ENCODE assay signal across 15 cellular contexts in the genomic region with DNA sequence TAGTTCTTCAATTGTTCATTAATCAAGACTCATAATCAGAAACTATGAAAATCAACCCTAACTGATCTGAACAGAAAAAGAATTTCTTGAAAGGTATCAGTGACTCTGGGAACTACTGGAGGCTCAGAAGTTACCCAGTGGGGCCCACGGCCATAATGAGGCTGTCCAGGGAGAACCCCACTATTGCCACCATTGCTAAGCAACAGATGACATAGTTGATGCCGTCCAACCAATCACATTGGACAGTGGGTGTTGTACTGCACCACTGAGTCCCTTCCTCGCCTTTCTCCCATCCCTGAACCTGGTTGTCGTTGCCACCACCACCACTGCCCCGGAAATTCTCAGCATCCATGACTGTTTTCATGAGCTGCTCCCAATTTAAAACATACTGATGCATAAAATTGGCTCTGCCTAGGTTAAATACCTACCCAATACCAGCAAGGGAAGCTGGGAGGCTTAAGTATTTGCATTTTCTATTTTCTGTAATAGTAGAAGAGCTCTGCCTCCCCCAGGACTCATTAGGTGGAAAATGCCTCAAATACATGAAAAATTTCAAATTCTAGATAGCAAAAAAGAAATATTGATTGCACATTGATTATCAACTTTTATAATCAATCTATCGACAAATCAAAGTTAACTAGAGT. TPM values are rescaled to one million over a fixed set of nuclear protein-coding genes. Genes with fewer than 3 reads are reported as not detected.
A peak's percentile ranks its signal among the peaks of the same experiment; 100 is the strongest.
DNase-seq lines count a peak whose midpoint lies in the region; ATAC-seq lines count a peak whose summit lies in the region.
"Had no signal": no experiment of that assay in that cellular context is flagged by ENCODE, and none has a peak within 500 bp of the region (broad histone marks: within the 10 kb centered on the region; RNA-seq: fewer than 3 reads in every experiment).

No MANE protein-coding gene starts in this region.

- peaks cover 3% of the 10 kb centered on the region for H3K36me3 Mint-ChIP-seq in activated naive CD4-positive, alpha-beta T cell treated with anti-CD3 and anti-CD28 coated beads, Interleukin-2, amount 10 ng/mL, durations not matched to agents 7 days and 5 days
- H3K36me3 Mint-ChIP-seq in immature natural killer cell, result peaks cover 0 to 7% (median 0%) of the 10 kb centered on the region in 3 donors

- no peak overlapping the region for H3K4me3 Mint-ChIP-seq in activated naive CD4-positive, alpha-beta T cell treated with anti-CD3 and anti-CD28 coated beads, Interleukin-2, amount 10 ng/mL, durations not matched to agents 7 days and 5 days
- no peak overlapping the region for H3K4me3 Mint-ChIP-seq in immature natural killer cell
- H3K4me3 Mint-ChIP-seq: activated CD4-positive, alpha-beta T cell treated with anti-CD3 and anti-CD28 coated beads, Interleukin-2, amount 10 ng/mL, durations not matched to agents 24 days and 14 days; CD4-positive, alpha-beta T cell; dendritic cell treated with granulocyte-macrophage colony-stimulating factor and Interleukin-4, amounts not matched to agents 40 ng/mL and 50 ng/mL, for 4 days; T-helper 1 cell treated with Interleukin-12 subunit alpha and Interleukin-12 subunit beta and Interleukin-4 antibody, amounts not matched to agents 30 μg/mL and 1 μg/mL, for 36 hours had no signal

- peak; percentile 18 for DNase-seq in myocyte (ENCODE audit: low read depth)
- DNase-seq in activated naive CD4-positive, alpha-beta T cell treated with anti-CD3 and anti-CD28 coated beads, Interleukin-2, amount 10 ng/mL, durations not matched to agents 7 days and 5 days, result no peak
- no peak for DNase-seq in HuH-7 (ENCODE audit: low spot score)
- no peak for DNase-seq in NCI-H510A treated with DMSO at 0.1 percent for 48 hours (lab: John Stamatoyannopoulos, UW)
- DNase-seq in immature natural killer cell, result no peak
- DNase-seq: activated CD4-positive, alpha-beta T cell treated with anti-CD3 and anti-CD28 coated beads, Interleukin-2, amount 10 ng/mL, durations not matched to agents 24 days and 14 days; aorta; CD4-positive, alpha-beta T cell; NCI-H2227 treated with DMSO at 0.1 percent for 48 hours; ovary had no signal

- H3K27me3 Mint-ChIP-seq in activated naive CD4-positive, alpha-beta T cell treated with anti-CD3 and anti-CD28 coated beads, Interleukin-2, amount 10 ng/mL, durations not matched to agents 7 days and 5 days, result peaks cover 47% of the 10 kb centered on the region
- H3K27me3 Mint-ChIP-seq in immature natural killer cell (ENCODE audit: low read depth in 3 of 3), result peaks cover 5 to 24% (median 7%) of the 10 kb centered on the region in 3 donors

- CTCF ChIA-PET in activated naive CD4-positive, alpha-beta T cell treated with anti-CD3 and anti-CD28 coated beads, Interleukin-2, amount 10 ng/mL, durations not matched to agents 7 days and 5 days (lab: Charles Lee), result no interaction called here

- peaks cover 2% of the 10 kb centered on the region for H3K9me3 Mint-ChIP-seq in activated naive CD4-positive, alpha-beta T cell treated with anti-CD3 and anti-CD28 coated beads, Interleukin-2, amount 10 ng/mL, durations not matched to agents 7 days and 5 days
- H3K9me3 Mint-ChIP-seq in immature natural killer cell, result no peaks in the 10 kb centered on the region
- H3K9me3 Mint-ChIP-seq: activated CD4-positive, alpha-beta T cell treated with anti-CD3 and anti-CD28 coated beads, Interleukin-2, amount 10 ng/mL, durations not matched to agents 24 days and 14 days; CD4-positive, alpha-beta T cell; dendritic cell treated with granulocyte-macrophage colony-stimulating factor and Interleukin-4, amounts not matched to agents 40 ng/mL and 50 ng/mL, for 4 days; T-helper 1 cell treated with Interleukin-12 subunit alpha and Interleukin-12 subunit beta and Interleukin-4 antibody, amounts not matched to agents 30 μg/mL and 1 μg/mL, for 36 hours had no signal

- ATAC-seq in GM18867 (IDR thresholded peaks at IDR 0.05; ENCODE audit: unreplicated experiment) (peak; percentile 89), GM21723 (IDR thresholded peaks at IDR 0.05; ENCODE audit: unreplicated experiment) (peak; percentile 95), HG03469 (IDR thresholded peaks at IDR 0.05; ENCODE audit: unreplicated experiment) (peak; percentile 82)

- peaks cover 5% of the 10 kb centered on the region for H3K4me1 Mint-ChIP-seq in activated naive CD4-positive, alpha-beta T cell treated with anti-CD3 and anti-CD28 coated beads, Interleukin-2, amount 10 ng/mL, durations not matched to agents 7 days and 5 days
- peaks cover 4 to 6% of the 10 kb centered on the region in 2 donors for H3K4me1 Mint-ChIP-seq in immature natural killer cell
- H3K4me1 Mint-ChIP-seq: activated CD4-positive, alpha-beta T cell treated with anti-CD3 and anti-CD28 coated beads, Interleukin-2, amount 10 ng/mL, durations not matched to agents 24 days and 14 days had no signal

- H3K27ac Mint-ChIP-seq in activated naive CD4-positive, alpha-beta T cell treated with anti-CD3 and anti-CD28 coated beads, Interleukin-2, amount 10 ng/mL, durations not matched to agents 7 days and 5 days, result no peak overlapping the region
- no peak overlapping the region for H3K27ac Mint-ChIP-seq in immature natural killer cell
- H3K27ac Mint-ChIP-seq: activated CD4-positive, alpha-beta T cell treated with anti-CD3 and anti-CD28 coated beads, Interleukin-2, amount 10 ng/mL, durations not matched to agents 24 days and 14 days; CD4-positive, alpha-beta T cell; dendritic cell treated with granulocyte-macrophage colony-stimulating factor and Interleukin-4, amounts not matched to agents 40 ng/mL and 50 ng/mL, for 4 days; T-helper 1 cell treated with Interleukin-12 subunit alpha and Interleukin-12 subunit beta and Interleukin-4 antibody, amounts not matched to agents 30 μg/mL and 1 μg/mL, for 36 hours had no signal

RNA-seq across cellular contexts. Expression of a gene that starts 26.7 kb away (rescaled TPM):
- total RNA-seq in myocyte, result 6.0 and 6.5 TPM in 2 replicates
- 3.8 TPM for polyA plus RNA-seq in myocyte (2012)
- polyA plus RNA-seq in immature natural killer cell, result 1 to 10 TPM in 2 of 3 donors, under 1 TPM in 1; 0.08 to 2.3 (median 1.1) TPM
